1 cellular context compared by ENCODE assay signal in the genomic region with DNA sequence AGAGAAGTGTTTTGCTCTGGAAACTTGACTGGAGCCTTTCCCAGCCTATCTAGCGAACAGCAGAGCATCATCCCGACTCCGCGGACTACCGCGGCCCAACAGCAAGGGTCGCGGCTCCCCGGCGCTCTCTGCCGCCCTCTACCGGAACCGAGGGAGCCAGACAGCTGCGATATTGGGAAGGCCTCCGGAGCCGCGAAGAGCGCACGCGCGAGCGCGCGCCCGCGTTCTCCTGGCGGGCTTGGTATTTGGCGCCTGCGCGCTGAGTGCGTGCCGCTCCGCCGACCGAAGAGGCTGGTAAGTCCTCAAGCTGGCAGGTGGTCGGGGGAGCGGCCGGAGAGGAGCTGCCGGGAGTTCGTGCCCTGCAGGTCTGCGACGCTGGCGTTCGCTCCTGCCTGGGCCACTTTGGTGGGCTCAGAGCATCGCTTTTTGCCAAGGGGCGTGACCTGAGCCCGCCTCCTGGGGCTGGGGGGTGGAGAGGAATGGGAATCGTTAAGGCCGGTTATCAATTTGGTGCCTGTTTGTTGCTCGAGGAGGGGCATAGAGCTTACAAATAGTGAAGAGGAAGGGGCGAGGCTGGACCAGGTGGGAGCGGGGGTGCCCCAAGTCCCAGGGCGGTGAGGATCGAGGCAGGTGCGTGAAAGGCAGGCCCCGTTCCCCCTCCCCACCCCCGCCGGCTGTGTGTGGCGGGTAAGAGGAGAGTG.
TF ChIP-seq lines count a peak whose summit lies in the region.

TSS of gene TMEM106C (plus strand) at position 257 of the 701 bp plus-strand sequence. CDS start 641 bp downstream, outside the sequence.

TF ChIP-seq in HepG2, 621 proteins besides CTCF, POLR2A, EP300 and RAD21 (continued from another document and continues in another):
- TF ChIP-seq, protein P1, sequence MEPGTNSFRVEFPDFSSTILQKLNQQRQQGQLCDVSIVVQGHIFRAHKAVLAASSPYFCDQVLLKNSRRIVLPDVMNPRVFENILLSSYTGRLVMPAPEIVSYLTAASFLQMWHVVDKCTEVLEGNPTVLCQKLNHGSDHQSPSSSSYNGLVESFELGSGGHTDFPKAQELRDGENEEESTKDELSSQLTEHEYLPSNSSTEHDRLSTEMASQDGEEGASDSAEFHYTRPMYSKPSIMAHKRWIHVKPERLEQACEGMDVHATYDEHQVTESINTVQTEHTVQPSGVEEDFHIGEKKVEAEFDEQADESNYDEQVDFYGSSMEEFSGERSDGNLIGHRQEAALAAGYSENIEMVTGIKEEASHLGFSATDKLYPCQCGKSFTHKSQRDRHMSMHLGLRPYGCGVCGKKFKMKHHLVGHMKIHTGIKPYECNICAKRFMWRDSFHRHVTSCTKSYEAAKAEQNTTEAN (CRISPR knock-in tag; conservative IDR thresholded peaks at IDR 0.05) = peak; percentile 55; the same call in 1 of the 2 replicates
- TF ChIP-seq ZNF567 (CRISPR knock-in tag; IDR thresholded peaks at IDR 0.05; ENCODE audit: borderline replicate concordance) (no peak; the same call in 1 of the 2 replicates), XBP1 (CRISPR knock-in tag; IDR thresholded peaks at IDR 0.05) (no peak), CC2D1A (CRISPR knock-in tag; IDR thresholded peaks at IDR 0.05) (0 out of 2 replicates have a peak, but pooled peaks have one; percentile 34), CBFB (CRISPR knock-in tag; IDR thresholded peaks at IDR 0.05) (0 out of 2 replicates have a peak, but pooled peaks have one; percentile 28), SP140L (CRISPR knock-in tag; IDR thresholded peaks at IDR 0.05; ENCODE audit: borderline replicate concordance) (no peak), ZNF17 (CRISPR knock-in tag; IDR thresholded peaks at IDR 0.05) (no peak), PTBP1 (IDR thresholded peaks at IDR 0.05; ENCODE audit: low read depth, low read length, poor library complexity, severe bottlenecking) (no peak), ZNF20 (CRISPR knock-in tag; IDR thresholded peaks at IDR 0.05) (no peak), SRSF1 (optimal IDR thresholded peaks at IDR 0.05; ENCODE audit: low read depth, low read length) (peak; percentile 74), MLLT10 (CRISPR knock-in tag; IDR thresholded peaks at IDR 0.05) (no peak), ZBTB42 (CRISPR knock-in tag; IDR thresholded peaks at IDR 0.05) (no peak), ZNF841 (CRISPR knock-in tag; IDR thresholded peaks at IDR 0.05; ENCODE audit: borderline replicate concordance) (no peak), AGO2 (optimal IDR thresholded peaks at IDR 0.05; ENCODE audit: low read depth, low read length) (no peak), USF2 (IDR thresholded peaks at IDR 0.05; ENCODE audit: low read depth, low read length) (no peak), USF2 (CRISPR knock-in tag; IDR thresholded peaks at IDR 0.05; ENCODE audit: borderline replicate concordance) (no peak), ZNF709 (CRISPR knock-in tag; IDR thresholded peaks at IDR 0.05) (peak; percentile 87; the same call in 1 of the 2 replicates), ZNF143 (CRISPR knock-in tag; IDR thresholded peaks at IDR 0.05) (no peak), FOXP4 (CRISPR knock-in tag; IDR thresholded peaks at IDR 0.05) (no peak), RFX1 (IDR thresholded peaks at IDR 0.05) (no peak), ZNF569 (CRISPR knock-in tag; IDR thresholded peaks at IDR 0.05; ENCODE audit: borderline replicate concordance) (no peak), ZNF333 (CRISPR knock-in tag; IDR thresholded peaks at IDR 0.05; ENCODE audit: borderline replicate concordance) (no peak), HDAC1 (CRISPR knock-in tag; IDR thresholded peaks at IDR 0.05) (peak; percentile 59), ATF5 (CRISPR knock-in tag; IDR thresholded peaks at IDR 0.05; ENCODE audit: low read depth) (no peak), RBFOX2 (IDR thresholded peaks at IDR 0.05; ENCODE audit: low read depth, low read length) (peak; percentile 76), RARA (CRISPR knock-in tag; IDR thresholded peaks at IDR 0.05) (no peak), ZBTB7A (CRISPR knock-in tag; IDR thresholded peaks at IDR 0.05) (no peak), TP53 (CRISPR knock-in tag; conservative IDR thresholded peaks at IDR 0.05) (no peak), ZSCAN25 (CRISPR knock-in tag; IDR thresholded peaks at IDR 0.05) (no peak), GATAD2A (CRISPR knock-in tag; IDR thresholded peaks at IDR 0.05) (peak; percentile 59), KIAA2018 (CRISPR knock-in tag; IDR thresholded peaks at IDR 0.05; ENCODE audit: borderline replicate concordance) (no peak), JDP2 (CRISPR knock-in tag; IDR thresholded peaks at IDR 0.05; ENCODE audit: borderline replicate concordance) (no peak), MED8 (CRISPR knock-in tag; IDR thresholded peaks at IDR 0.05; ENCODE audit: insufficient replicate concordance) (no peak), SIX4 (CRISPR knock-in tag; IDR thresholded peaks at IDR 0.05) (no peak), ZNF550 (CRISPR knock-in tag; IDR thresholded peaks at IDR 0.05; ENCODE audit: borderline replicate concordance) (peak; percentile 32; the same call in 1 of the 2 replicates)
- TF ChIP-seq, protein P2, sequence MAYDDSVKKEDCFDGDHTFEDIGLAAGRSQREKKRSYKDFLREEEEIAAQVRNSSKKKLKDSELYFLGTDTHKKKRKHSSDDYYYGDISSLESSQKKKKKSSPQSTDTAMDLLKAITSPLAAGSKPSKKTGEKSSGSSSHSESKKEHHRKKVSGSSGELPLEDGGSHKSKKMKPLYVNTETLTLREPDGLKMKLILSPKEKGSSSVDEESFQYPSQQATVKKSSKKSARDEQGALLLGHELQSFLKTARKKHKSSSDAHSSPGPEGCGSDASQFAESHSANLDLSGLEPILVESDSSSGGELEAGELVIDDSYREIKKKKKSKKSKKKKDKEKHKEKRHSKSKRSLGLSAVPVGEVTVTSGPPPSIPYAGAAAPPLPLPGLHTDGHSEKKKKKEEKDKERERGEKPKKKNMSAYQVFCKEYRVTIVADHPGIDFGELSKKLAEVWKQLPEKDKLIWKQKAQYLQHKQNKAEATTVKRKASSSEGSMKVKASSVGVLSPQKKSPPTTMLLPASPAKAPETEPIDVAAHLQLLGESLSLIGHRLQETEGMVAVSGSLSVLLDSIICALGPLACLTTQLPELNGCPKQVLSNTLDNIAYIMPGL (CRISPR knock-in tag; IDR thresholded peaks at IDR 0.05; ENCODE audit: borderline replicate concordance in 1 of 2, low read depth in 1 of 2) = peak; percentile 75 to 81; a peak in 3 of 4 replicates
- TF ChIP-seq, protein P3, sequence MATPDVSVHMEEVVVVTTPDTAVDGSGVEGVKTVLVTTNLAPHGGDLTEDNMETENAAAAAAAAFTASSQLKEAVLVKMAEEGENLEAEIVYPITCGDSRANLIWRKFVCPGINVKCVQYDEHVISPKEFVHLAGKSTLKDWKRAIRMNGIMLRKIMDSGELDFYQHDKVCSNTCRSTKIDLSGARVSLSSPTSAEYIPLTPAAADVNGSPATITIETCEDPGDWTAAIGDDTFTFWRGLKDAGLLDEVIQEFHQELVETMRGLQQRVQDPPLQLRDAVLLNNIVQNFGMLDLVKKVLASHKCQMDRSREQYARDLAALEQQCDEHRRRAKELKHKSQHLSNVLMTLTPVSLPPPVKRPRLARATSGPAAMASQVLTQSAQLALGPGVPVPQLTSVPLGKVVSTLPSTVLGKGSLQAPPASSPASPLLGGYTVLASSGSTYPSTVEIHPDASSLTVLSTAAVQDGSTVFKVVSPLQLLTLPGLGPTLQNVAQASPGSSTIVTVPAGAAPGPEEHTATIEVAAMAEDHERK (CRISPR knock-in tag; IDR thresholded peaks at IDR 0.05; ENCODE audit: low read depth) = no peak
- TF ChIP-seq, protein P4, sequence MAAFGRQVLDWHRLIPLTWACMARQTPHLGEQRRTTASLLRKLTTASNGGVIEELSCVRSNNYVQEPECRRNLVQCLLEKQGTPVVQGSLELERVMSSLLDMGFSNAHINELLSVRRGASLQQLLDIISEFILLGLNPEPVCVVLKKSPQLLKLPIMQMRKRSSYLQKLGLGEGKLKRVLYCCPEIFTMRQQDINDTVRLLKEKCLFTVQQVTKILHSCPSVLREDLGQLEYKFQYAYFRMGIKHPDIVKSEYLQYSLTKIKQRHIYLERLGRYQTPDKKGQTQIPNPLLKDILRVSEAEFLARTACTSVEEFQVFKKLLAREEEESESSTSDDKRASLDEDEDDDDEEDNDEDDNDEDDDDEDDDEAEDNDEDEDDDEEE (CRISPR knock-in tag; IDR thresholded peaks at IDR 0.05) = peak; percentile 94; the same call in 1 of the 2 replicates
- TF ChIP-seq, protein P5, sequence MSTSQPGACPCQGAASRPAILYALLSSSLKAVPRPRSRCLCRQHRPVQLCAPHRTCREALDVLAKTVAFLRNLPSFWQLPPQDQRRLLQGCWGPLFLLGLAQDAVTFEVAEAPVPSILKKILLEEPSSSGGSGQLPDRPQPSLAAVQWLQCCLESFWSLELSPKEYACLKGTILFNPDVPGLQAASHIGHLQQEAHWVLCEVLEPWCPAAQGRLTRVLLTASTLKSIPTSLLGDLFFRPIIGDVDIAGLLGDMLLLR (CRISPR knock-in tag; IDR thresholded peaks at IDR 0.05) = peak; percentile 66; the same call in 1 of the 2 replicates
